In genomic region chr2:238406998-238407285, GRCh38 we compare ENCODE assay signal across 18 cellular contexts. TPM values are rescaled to one million over a fixed set of nuclear protein-coding genes. Genes with fewer than 3 reads are reported as not detected.
DNase-seq lines count a peak whose midpoint lies in the region; TF ChIP-seq lines count a peak whose summit lies in the region.
"Had no signal": no experiment of that assay in that cellular context is flagged by ENCODE, and none has a peak within 500 bp of the region (broad histone marks: within the 10 kb centered on the region; RNA-seq: fewer than 3 reads in every experiment).

No MANE protein-coding gene starts in this region.

- no peak overlapping the region for H3K9ac ChIP-seq in mammary epithelial cell (ENCODE audit: insufficient read depth, low read length)
- H3K9ac ChIP-seq in trophoblast cell (ENCODE audit: low read length) = peak overlapping the region; percentile 4
- H3K9ac ChIP-seq: BLaER1 treated with 17β-estradiol and CSF1 and Interleukin-3, amounts not matched to agents 10 nM and 100 nM had no signal

- no peak overlapping the region for H2AK5ac ChIP-seq in trophoblast cell (ENCODE audit: low read length)

- no peaks in the 10 kb centered on the region for H4K20me1 ChIP-seq in mammary epithelial cell (ENCODE audit: insufficient read depth, low read length)
- H4K20me1 ChIP-seq: BLaER1 treated with 17β-estradiol and CSF1 and Interleukin-3, amounts not matched to agents 10 nM and 100 nM had no signal

- H3K4ac ChIP-seq in trophoblast cell (ENCODE audit: low read depth, low read length) = no peak overlapping the region

- POLR2A ChIA-PET in MCF 10A (lab: Yijun Ruan, JAX) = interaction anchor here (1.0 kb wide), 1 partner anchor 326 kb away, joined by 3 read pairs; no protein-coding TSS in a partner anchor

- TF ChIP-seq CTCF in MCF 10A (IDR thresholded peaks at IDR 0.05; ENCODE audit: unreplicated experiment) = no peak
- no peak for TF ChIP-seq CTCF in mammary epithelial cell (conservative IDR thresholded peaks at IDR 0.05 in 1 of 2, IDR thresholded peaks at IDR 0.05 in 1 of 2; ENCODE audit: extremely low read depth in 1 of 2, insufficient read depth in 1 of 2, low read depth in 1 of 2, low read length in 2 of 2)

- in situ Hi-C loops in mammary epithelial cell (cut with MboI; ENCODE audit: low sequenced_read_pairs in 2 of 2) = no loop called here

- no peaks in the 10 kb centered on the region for H3K27me3 Mint-ChIP-seq in MCF 10A (ENCODE audit: insufficient read depth, unreplicated experiment)
- peaks cover 0 to 3% (median 0%) of the 10 kb centered on the region in 3 donors for H3K27me3 Mint-ChIP-seq in immature natural killer cell (ENCODE audit: low read depth in 3 of 3)
- H3K27me3 Mint-ChIP-seq: CD4-positive, alpha-beta T cell; CD8-positive, alpha-beta memory T cell had no signal

- H3K79me2 ChIP-seq in mammary epithelial cell (ENCODE audit: insufficient read depth, low read length) (no peaks in the 10 kb centered on the region), trophoblast cell (ENCODE audit: control insufficient read depth, insufficient read depth, low read length, poor library complexity) (no peaks in the 10 kb centered on the region)

- H2AFZ ChIP-seq in mammary epithelial cell (ENCODE audit: low read depth, low read length) = no peak overlapping the region
- no peak overlapping the region for H2AFZ ChIP-seq in trophoblast cell (ENCODE audit: insufficient read depth, low read length, poor library complexity)
- H2AFZ ChIP-seq: GM23338 had no signal

- H3K36me3 Mint-ChIP-seq in MCF 10A (ENCODE audit: insufficient read depth, unreplicated experiment) (peaks cover 13% of the 10 kb centered on the region), immature natural killer cell (no peaks in the 10 kb centered on the region)

- H3K4me1 ChIP-seq in mammary epithelial cell (ENCODE audit: insufficient read depth, low read length) = no peaks in the 10 kb centered on the region
- H3K4me1 ChIP-seq in trophoblast cell (ENCODE audit: control insufficient read depth in 1 of 2, insufficient read depth in 2 of 2, low read length in 2 of 2) = no peaks in the 10 kb centered on the region
- H3K4me1 ChIP-seq: BE2C, HAP-1 had no signal

- H4K8ac ChIP-seq in trophoblast cell (ENCODE audit: low read depth, low read length) = no peak overlapping the region

- dilution Hi-C loops in mammary epithelial cell (cut with HindIII; ENCODE audit: low sequenced_read_pairs) = no loop called here

- no peak overlapping the region for H3K27ac ChIP-seq in mammary epithelial cell (ENCODE audit: insufficient read depth, low read depth, low read length)
- H3K27ac ChIP-seq in trophoblast cell (ENCODE audit: low read depth, low read length) = no peak overlapping the region
- H3K27ac ChIP-seq: 22Rv1; BLaER1 treated with 17β-estradiol and CSF1 and Interleukin-3, amounts not matched to agents 10 nM and 100 nM had no signal

- H3K4me3 ChIP-seq in mammary epithelial cell (replicated peaks in 1 of 3; ENCODE audit: insufficient read depth in 1 of 3, low read depth in 2 of 3, low read length in 3 of 3) (no peak overlapping the region), trophoblast cell (ENCODE audit: low read depth, low read length) (no peak overlapping the region)
- H3K4me3 ChIP-seq: BLaER1 treated with 17β-estradiol and CSF1 and Interleukin-3, amounts not matched to agents 10 nM and 100 nM; GM23338; HAP-1 had no signal

- no peak overlapping the region for H2BK12ac ChIP-seq in trophoblast cell (ENCODE audit: low read length)

- H3K4me3 Mint-ChIP-seq in MCF 10A (ENCODE audit: unreplicated experiment) = no peak overlapping the region
- H3K4me3 Mint-ChIP-seq in immature natural killer cell = no peak overlapping the region
- H3K4me3 Mint-ChIP-seq: CD14-positive monocyte; CD4-positive, alpha-beta T cell; GM23338; HFFc6 had no signal

- no peak overlapping the region for H2BK120ac ChIP-seq in trophoblast cell (ENCODE audit: insufficient read depth, low read length, poor library complexity)

- no peak overlapping the region for H3K14ac ChIP-seq in trophoblast cell (ENCODE audit: low read length)

- DNase-seq in MCF 10A (ENCODE audit: unreplicated experiment) = no peak
- DNase-seq in mammary epithelial cell = no peak
- DNase-seq in islet precursor cell = peak; percentile 50
- no peak for DNase-seq in trophoblast cell
- no peak for DNase-seq in immature natural killer cell
- no peak for DNase-seq in AML-193 (lab: John Stamatoyannopoulos, UW)
- no peak for DNase-seq in DMS 273 treated with DMSO at 0.1 percent for 48 hours (lab: John Stamatoyannopoulos, UW)
- DNase-seq: BE2C; CD4-positive, alpha-beta T cell; CD8-positive, alpha-beta memory T cell; DMS53; GF-D8; HFFc6 had no signal

- peaks cover 2% of the 10 kb centered on the region for H3K36me3 ChIP-seq in mammary epithelial cell (ENCODE audit: insufficient read depth, low read length)
- peaks cover 0 to 2% of the 10 kb centered on the region in 2 experiments for H3K36me3 ChIP-seq in trophoblast cell (ENCODE audit: control insufficient read depth in 1 of 2, insufficient read depth in 2 of 2, low read length in 2 of 2)
- H3K36me3 ChIP-seq: BE2C, HAP-1 had no signal

- BruUV-seq in MCF 10A (replicated peaks; lab: Mats Ljungman, UMichigan) (no TSS peak), mammary epithelial cell (replicated peaks; lab: Mats Ljungman, UMichigan) (no TSS peak)

- CTCF ChIA-PET in MCF 10A (lab: Yijun Ruan, JAX) = no interaction called here
- CTCF ChIA-PET in mammary epithelial cell (lab: Charles Lee; ENCODE audit: low non-redundant PET) = no interaction called here

- H4K91ac ChIP-seq in trophoblast cell (ENCODE audit: low read depth, low read length) = no peak overlapping the region

- 91% methylated on average over 6 of the region's 8 CpGs for WGBS in mammary epithelial cell (ENCODE audit: low coverage, missing lambda C conversion rate)
- no CpG with 5 or more reads among the region's 8 CpGs for WGBS in trophoblast cell (ENCODE audit: extremely low coverage, insufficient coverage, insufficient read length)

- no peak overlapping the region for H4K12ac ChIP-seq in trophoblast cell (ENCODE audit: low read depth, low read length)

- H3K23ac ChIP-seq in trophoblast cell (ENCODE audit: low read length) = no peak overlapping the region

- intact Hi-C loops in MCF 10A (cut with micrococcal nuclease) = no loop called here
- intact Hi-C loops in mammary epithelial cell (cut with micrococcal nuclease) = no loop called here

- no peak overlapping the region for H3K4me2 ChIP-seq in mammary epithelial cell (ENCODE audit: insufficient read depth, low read depth, low read length)
- no peak overlapping the region for H3K4me2 ChIP-seq in trophoblast cell (ENCODE audit: low read length)
- H3K4me2 ChIP-seq: BLaER1 treated with 17β-estradiol and CSF1 and Interleukin-3, amounts not matched to agents 10 nM and 100 nM; GM23338 had no signal

- H3K27ac Mint-ChIP-seq in MCF 10A (ENCODE audit: low read depth, unreplicated experiment) = peak overlapping the region; percentile 24
- H3K27ac Mint-ChIP-seq in immature natural killer cell = peak overlapping the region in 3 of 6 donors; percentile 22 to 98 (median 97)
- H3K27ac Mint-ChIP-seq: CD14-positive monocyte; CD4-positive, alpha-beta T cell; GM23338; HFFc6 had no signal

- no peaks in the 10 kb centered on the region for H3K9me3 Mint-ChIP-seq in MCF 10A (ENCODE audit: unreplicated experiment)
- no peaks in the 10 kb centered on the region for H3K9me3 Mint-ChIP-seq in immature natural killer cell
- H3K9me3 Mint-ChIP-seq: CD4-positive, alpha-beta T cell; CD8-positive, alpha-beta memory T cell; GM23338; HFFc6 had no signal

- no peaks in the 10 kb centered on the region for H3K4me1 Mint-ChIP-seq in MCF 10A (ENCODE audit: insufficient read depth, unreplicated experiment)
- H3K4me1 Mint-ChIP-seq in immature natural killer cell = peaks cover 25 to 34% of the 10 kb centered on the region in 2 donors

- no peaks in the 10 kb centered on the region for H3K79me1 ChIP-seq in trophoblast cell (ENCODE audit: low read length)

- no peak overlapping the region for H3K18ac ChIP-seq in trophoblast cell (ENCODE audit: low read length)

- no peaks in the 10 kb centered on the region for H3K27me3 ChIP-seq in mammary epithelial cell (ENCODE audit: insufficient read depth, low read length)
- H3K27me3 ChIP-seq in trophoblast cell (ENCODE audit: insufficient read depth, low read length) = no peaks in the 10 kb centered on the region
- H3K27me3 ChIP-seq: BE2C; BLaER1 treated with 17β-estradiol and CSF1 and Interleukin-3, amounts not matched to agents 10 nM and 100 nM had no signal

- H3K9me3 ChIP-seq in mammary epithelial cell (replicated peaks; ENCODE audit: insufficient read depth, low read length) (no peaks in the 10 kb centered on the region), trophoblast cell (ENCODE audit: insufficient read depth, low read depth, low read length) (no peaks in the 10 kb centered on the region)
- H3K9me3 ChIP-seq: BE2C; BLaER1 treated with 17β-estradiol and CSF1 and Interleukin-3, amounts not matched to agents 10 nM and 100 nM; HAP-1 had no signal

- H2BK5ac ChIP-seq in trophoblast cell (ENCODE audit: low read depth, low read length, poor library complexity) = no peak overlapping the region

RNA-seq across cellular contexts. Expression of gene ASB1, which starts 19.8 kb away (rescaled TPM):
- total RNA-seq in MCF 10A (2022) = 104 and 113 TPM in 2 replicates
- total RNA-seq in mammary epithelial cell = 10 to 100 TPM; 26.8 to 49.5 TPM
- polyA plus RNA-seq in mammary epithelial cell = 31.6 TPM
- polyA minus RNA-seq in mammary epithelial cell = 109 TPM
- 23.1 and 24.0 TPM in 2 replicates for polyA plus RNA-seq in trophoblast cell (2013)
- 10 to 100 TPM; 30.3 to 53.8 (median 48.1) TPM for polyA plus RNA-seq in immature natural killer cell
